18 cellular contexts compared by ENCODE assay signal in the genomic region with DNA sequence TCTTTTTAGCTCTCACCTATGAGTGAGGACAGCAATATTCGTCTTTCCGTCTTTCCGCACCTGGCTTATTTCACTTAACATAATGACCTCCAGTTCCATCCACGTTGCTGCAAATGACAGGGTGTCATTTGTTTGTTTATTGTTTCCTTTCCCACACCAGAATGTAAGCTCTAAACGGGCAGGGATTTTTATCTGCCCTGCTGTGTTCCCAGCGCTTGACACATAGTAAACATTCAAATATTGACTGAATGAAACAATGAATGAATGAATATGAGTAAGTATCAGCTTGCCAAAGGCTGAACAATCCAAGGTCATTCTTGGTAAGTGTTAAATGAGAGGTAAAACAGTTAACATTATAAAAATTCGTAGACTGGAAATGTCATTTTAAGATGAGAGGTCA. TPM values are rescaled to one million over a fixed set of nuclear protein-coding genes. Genes with fewer than 3 reads are reported as not detected.
DNase-seq lines count a peak whose midpoint lies in the region; ATAC-seq and TF ChIP-seq lines count a peak whose summit lies in the region.
"Had no signal": no experiment of that assay in that cellular context is flagged by ENCODE, and none has a peak within 500 bp of the region (broad histone marks: within the 10 kb centered on the region; RNA-seq: fewer than 3 reads in every experiment).

No MANE protein-coding gene starts in this region.

- H3K9me3 Mint-ChIP-seq in chondrocyte (ENCODE audit: low read depth), result no peaks in the 10 kb centered on the region
- H3K9me3 Mint-ChIP-seq: CD4-positive, alpha-beta memory T cell; GM23338 had no signal

- H3K36me3 Mint-ChIP-seq in chondrocyte (ENCODE audit: low read depth), result no peaks in the 10 kb centered on the region
- H3K36me3 Mint-ChIP-seq: CD4-positive, alpha-beta memory T cell had no signal

- H3K9me3 ChIP-seq in left ventricle myocardium inferior (replicated peaks) (no peaks in the 10 kb centered on the region), right cardiac atrium (ENCODE audit: control insufficient read depth, low read length) (no peaks in the 10 kb centered on the region), mucosa of descending colon (no peaks in the 10 kb centered on the region)
- H3K9me3 ChIP-seq: Peyer's patch had no signal

- H3K27ac ChIP-seq in left ventricle myocardium inferior (replicated peaks), result peak overlapping the region; percentile 82
- no peak overlapping the region for H3K27ac ChIP-seq in right cardiac atrium (ENCODE audit: low read length)
- H3K27ac ChIP-seq in RWPE1, result no peak overlapping the region

- H3K4me1 ChIP-seq in left ventricle myocardium inferior (peaks cover 88% of the 10 kb centered on the region), right cardiac atrium (ENCODE audit: control insufficient read depth, insufficient read depth, low read length) (peaks cover 36% of the 10 kb centered on the region), mucosa of descending colon (ENCODE audit: low read depth) (peaks cover 76% of the 10 kb centered on the region)

- no peak for DNase-seq in left ventricle myocardium inferior
- DNase-seq in right cardiac atrium, result no peak
- DNase-seq in NCI-H774 (lab: John Stamatoyannopoulos, UW), result peak; percentile 60
- DNase-seq in mucosa of descending colon, result no peak
- DNase-seq in RWPE1 (ENCODE audit: low spot score), result no peak
- DNase-seq in chondrocyte (ENCODE audit: low spot score), result no peak
- DNase-seq in NCI-H187 treated with DMSO at 0.1 percent for 48 hours (lab: John Stamatoyannopoulos, UW), result no peak
- DNase-seq: CD4-positive, alpha-beta memory T cell; DND-41; GDM1; KBM-7; NCI-H1048; NCI-H1694; NCI-H2171; Peyer's patch; SHP77 treated with DMSO at 0.1 percent for 48 hours had no signal

- no peaks in the 10 kb centered on the region for H3K27me3 ChIP-seq in left ventricle myocardium inferior (ENCODE audit: low read depth)
- no peaks in the 10 kb centered on the region for H3K27me3 ChIP-seq in right cardiac atrium (ENCODE audit: control insufficient read depth, insufficient read depth)
- H3K27me3 ChIP-seq: Peyer's patch had no signal

- H3K4me3 Mint-ChIP-seq in chondrocyte (ENCODE audit: unreplicated experiment), result no peak overlapping the region
- H3K4me3 Mint-ChIP-seq: B cell; CD4-positive, alpha-beta memory T cell; GM23338 had no signal

- POLR2A ChIA-PET in RWPE1 (lab: Yijun Ruan, JAX; ENCODE audit: low non-redundant PET), result no interaction called here

- WGBS in right cardiac atrium, result 68% methylated on average over 7 of the region's 7 CpGs

- ATAC-seq in right cardiac atrium, result no peak
- peak; percentile 49 for ATAC-seq in mucosa of descending colon
- ATAC-seq: GM23338 had no signal

- CTCF ChIA-PET in RWPE1 (lab: Yijun Ruan, JAX), result interaction anchor here (0.7 kb wide), 1 partner anchor 27 kb away, joined by 5 read pairs; no protein-coding TSS in a partner anchor

- H3K4me3 ChIP-seq in left ventricle myocardium inferior (no peak overlapping the region), right cardiac atrium (ENCODE audit: low read length) (no peak overlapping the region), mucosa of descending colon (no peak overlapping the region)
- H3K4me3 ChIP-seq: GM23338, Peyer's patch had no signal

- no peak for TF ChIP-seq CTCF in left ventricle myocardium inferior (IDR thresholded peaks at IDR 0.05; ENCODE audit: borderline replicate concordance)
- no peak for TF ChIP-seq CTCF in mucosa of descending colon (IDR thresholded peaks at IDR 0.05)
- TF ChIP-seq CTCF in RWPE1 (conservative IDR thresholded peaks at IDR 0.05; ENCODE audit: low read depth), result no peak
- TF ChIP-seq CTCF in chondrocyte (IDR thresholded peaks at IDR 0.05), result no peak

- peaks cover 8% of the 10 kb centered on the region for H3K4me1 Mint-ChIP-seq in chondrocyte (ENCODE audit: low read depth)

- H3K36me3 ChIP-seq in left ventricle myocardium inferior, result no peaks in the 10 kb centered on the region
- H3K36me3 ChIP-seq in mucosa of descending colon (ENCODE audit: low read depth), result no peaks in the 10 kb centered on the region
- H3K36me3 ChIP-seq: Peyer's patch had no signal

- H3K27ac Mint-ChIP-seq in chondrocyte (ENCODE audit: unreplicated experiment), result no peak overlapping the region
- H3K27ac Mint-ChIP-seq: B cell; CD4-positive, alpha-beta memory T cell; GM23338 had no signal

- intact Hi-C loops in left ventricle myocardium inferior (cut with micrococcal nuclease) (no loop called here), right cardiac atrium (cut with DNase I) (no loop called here), mucosa of descending colon (cut with DNase I, micrococcal nuclease) (no loop called here)

- peaks cover 3% of the 10 kb centered on the region for H3K27me3 Mint-ChIP-seq in chondrocyte (ENCODE audit: low read depth)

RNA-seq across cellular contexts. Expression of a gene that starts 12.8 kb away (rescaled TPM):
- total RNA-seq in left ventricle myocardium inferior (34.4 TPM), right cardiac atrium (10 to 100 TPM; 30.2 to 31.7 (median 31.0) TPM), mucosa of descending colon (10 to 100 TPM; 46.1 to 91.4 (median 60.6) TPM), chondrocyte (40.2 to 46.0 TPM (median 45.7 TPM) in 3 replicates)
- 13.5 TPM for polyA plus RNA-seq in right cardiac atrium
